ENCODE assay signal across 1 cellular context in the genomic region with DNA sequence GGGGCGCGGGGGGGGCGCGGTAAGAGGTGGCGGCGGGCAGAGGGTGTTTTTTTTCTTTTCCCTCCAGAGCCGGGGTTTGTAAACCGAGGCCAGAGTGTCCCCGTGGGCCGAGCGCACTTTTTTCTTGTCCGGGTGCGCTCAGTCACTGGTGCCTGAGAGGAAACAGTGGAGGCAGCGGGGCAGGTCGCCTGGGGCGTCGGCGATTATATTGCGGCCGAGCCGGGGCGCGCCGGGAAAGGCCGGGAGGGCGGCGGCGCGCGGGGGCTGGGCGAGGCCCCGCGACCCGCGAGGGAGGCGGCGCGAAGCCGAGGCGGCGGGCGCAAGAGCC.
TF ChIP-seq lines count a peak whose summit lies in the region.

No MANE protein-coding gene starts in this region.

TF ChIP-seq in H1, 55 proteins besides CTCF, POLR2A, EP300 and RAD21:
- TF ChIP-seq RFX5 (IDR thresholded peaks at IDR 0.05; ENCODE audit: borderline replicate concordance, low read depth, low read length) (no peak), SIRT6 (IDR thresholded peaks at IDR 0.05; ENCODE audit: low read length) (no peak), SIN3A (conservative IDR thresholded peaks at IDR 0.05 in 1 of 2, IDR thresholded peaks at IDR 0.05 in 1 of 2; ENCODE audit: low read depth in 1 of 2, low read length in 2 of 2) (no peak), GTF2F1 (IDR thresholded peaks at IDR 0.05; ENCODE audit: borderline replicate concordance, low read depth, low read length) (no peak), SP1 (IDR thresholded peaks at IDR 0.05; ENCODE audit: low read depth, low read length) (no peak), TEAD4 (IDR thresholded peaks at IDR 0.05; ENCODE audit: low read depth, low read length) (no peak)
